8 cellular contexts compared by ENCODE assay signal in genomic region chr19:58468216-58468839, GRCh38. TPM values are rescaled to one million over a fixed set of nuclear protein-coding genes. Genes with fewer than 3 reads are reported as not detected.
DNase-seq lines count a peak whose midpoint lies in the region; ATAC-seq and TF ChIP-seq lines count a peak whose summit lies in the region.

No MANE protein-coding gene starts in this region.

- H3K27me3 ChIP-seq in GM06990 (replicated peaks; ENCODE audit: control insufficient read depth, insufficient read depth, low read length) (no peaks in the 10 kb centered on the region), SU-DHL-6 (ENCODE audit: low read length) (no peaks in the 10 kb centered on the region), foreskin keratinocyte (no peaks in the 10 kb centered on the region)

- H3K4me3 ChIP-seq in GM06990 (replicated peaks; ENCODE audit: low read depth, low read length): peak overlapping the region; percentile 50
- H3K4me3 ChIP-seq in SU-DHL-6 (ENCODE audit: insufficient read depth, low read length, poor library complexity, severe bottlenecking): peak overlapping the region; percentile 2

- peak; percentile 15 for ATAC-seq in foreskin keratinocyte
- no peak for ATAC-seq in HG02623 (IDR thresholded peaks at IDR 0.05; ENCODE audit: unreplicated experiment)

- H4K20me1 ChIP-seq in SU-DHL-6 (ENCODE audit: low read depth, low read length): no peaks in the 10 kb centered on the region

- no peak overlapping the region for H2AFZ ChIP-seq in SU-DHL-6 (ENCODE audit: low read depth, low read length, severe bottlenecking)

- no peaks in the 10 kb centered on the region for H3K9me3 ChIP-seq in SU-DHL-6 (ENCODE audit: insufficient read depth, low read length)

- peaks cover 7% of the 10 kb centered on the region for H3K4me1 ChIP-seq in foreskin keratinocyte

- TF ChIP-seq CTCF in 22Rv1 (IDR thresholded peaks at IDR 0.05) (no peak), GM06990 (IDR thresholded peaks at IDR 0.05; ENCODE audit: insufficient read depth, low read length, poor library complexity, severe bottlenecking) (no peak), SU-DHL-6 (IDR thresholded peaks at IDR 0.05; ENCODE audit: insufficient read depth, low read length, poor library complexity, severe bottlenecking) (no peak), foreskin keratinocyte (conservative IDR thresholded peaks at IDR 0.05) (peak; percentile 41)

- DNase-seq in GM06990 (ENCODE audit: extremely low read depth, insufficient read length): no peak
- DNase-seq in foreskin keratinocyte: peak in 1 of 2 donors; percentile 41
- DNase-seq in middle frontal gyrus (ENCODE audit: extremely low spot score, low spot score): no peak
- DNase-seq in NOMO-1 treated with dmso at 0.1 percent for 144 hours (lab: John Stamatoyannopoulos, UW; ENCODE audit: unreplicated experiment): no peak
- no peak for DNase-seq in NCI-H524 (lab: John Stamatoyannopoulos, UW)

- H3K36me3 ChIP-seq in GM06990 (ENCODE audit: control insufficient read depth, insufficient read depth, low read length) (peaks cover 13% of the 10 kb centered on the region), SU-DHL-6 (ENCODE audit: low read length) (no peaks in the 10 kb centered on the region)

- peak overlapping the region; percentile 75 for H3K9ac ChIP-seq in SU-DHL-6 (ENCODE audit: low read length)

- no peaks in the 10 kb centered on the region for H3K9me2 ChIP-seq in SU-DHL-6 (replicated peaks; ENCODE audit: insufficient read depth, low read length)

- H3K79me2 ChIP-seq in SU-DHL-6 (ENCODE audit: insufficient read depth, low read length): peaks cover 7% of the 10 kb centered on the region

- peak overlapping the region; percentile 77 for H3K27ac ChIP-seq in 22Rv1
- no peak overlapping the region for H3K27ac ChIP-seq in SU-DHL-6 (ENCODE audit: low read depth, low read length)
- H3K27ac ChIP-seq in foreskin keratinocyte: peak overlapping the region; percentile 36

- H3F3A ChIP-seq in SU-DHL-6 (ENCODE audit: insufficient read depth): no peaks in the 10 kb centered on the region

- H3K4me2 ChIP-seq in SU-DHL-6 (ENCODE audit: low read depth, low read length, poor library complexity, severe bottlenecking): peak overlapping the region; percentile 79

RNA-seq across cellular contexts. Expression of gene ZNF324, which starts 1.4 kb away (rescaled TPM):
- total RNA-seq in foreskin keratinocyte: 8.7 and 9.3 TPM in 2 replicates
- polyA plus RNA-seq in foreskin keratinocyte: 4.8 and 5.2 TPM in 2 replicates

RNA-seq across cellular contexts. Expression of gene ZNF446, which starts 7.8 kb away (rescaled TPM):
- 5.1 and 5.7 TPM in 2 replicates for total RNA-seq in foreskin keratinocyte
- 4.9 and 5.6 TPM in 2 replicates for polyA plus RNA-seq in foreskin keratinocyte

RNA-seq across cellular contexts. Expression of gene ZNF324B, which starts 16.9 kb away (rescaled TPM):
- 6.9 and 7.6 TPM in 2 replicates for total RNA-seq in foreskin keratinocyte
- polyA plus RNA-seq in foreskin keratinocyte: 2.2 and 2.4 TPM in 2 replicates

RNA-seq across cellular contexts. Expression of gene ZNF132, which starts 28.4 kb away (rescaled TPM):
- total RNA-seq in foreskin keratinocyte: 5.6 and 5.8 TPM in 2 replicates
- 1.4 and 1.7 TPM in 2 replicates for polyA plus RNA-seq in foreskin keratinocyte

RNA-seq across cellular contexts. Expression of gene SLC27A5, which starts 43.5 kb away (rescaled TPM):
- total RNA-seq in foreskin keratinocyte: 17.7 and 19.0 TPM in 2 replicates
- 24.0 and 28.0 TPM in 2 replicates for polyA plus RNA-seq in foreskin keratinocyte
